23 cellular contexts compared by ENCODE assay signal in the genomic region with DNA sequence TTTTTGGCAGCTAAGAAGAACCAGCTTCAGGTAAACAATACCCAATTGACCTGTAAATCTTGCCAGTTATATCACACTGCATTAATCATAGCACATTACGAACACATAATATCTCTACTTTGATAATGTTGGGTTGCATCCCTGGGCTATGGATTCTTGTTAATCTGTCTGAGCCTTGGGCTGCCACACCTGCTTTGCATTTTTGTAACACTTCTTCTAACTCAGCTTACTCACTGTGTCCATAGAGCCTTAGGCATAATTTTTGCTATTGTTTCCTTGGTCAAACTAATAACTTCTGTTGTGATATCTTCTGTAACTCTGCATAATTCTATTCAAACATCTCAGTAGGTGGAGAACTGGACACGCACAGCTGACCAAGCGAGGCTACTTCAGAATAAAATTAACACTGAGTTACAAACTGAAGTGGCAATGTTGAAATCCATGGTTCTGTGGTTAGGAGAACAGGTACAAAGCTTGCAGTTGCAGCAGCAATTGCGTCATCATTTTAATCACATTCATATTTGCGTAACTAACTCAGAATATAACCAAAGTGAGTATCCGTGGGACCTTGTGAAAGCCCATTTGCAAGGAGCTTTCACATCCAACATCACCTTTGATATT. TPM values are rescaled to one million over a fixed set of nuclear protein-coding genes. Genes with fewer than 3 reads are reported as not detected.
A peak's percentile ranks its signal among the peaks of the same experiment; 100 is the strongest.
DNase-seq lines count a peak whose midpoint lies in the region; ATAC-seq and TF ChIP-seq lines count a peak whose summit lies in the region.
"Had no signal": no experiment of that assay in that cellular context is flagged by ENCODE, and none has a peak within 500 bp of the region (broad histone marks: within the 10 kb centered on the region; RNA-seq: fewer than 3 reads in every experiment).

No MANE protein-coding gene starts in this region.

- H3K4ac ChIP-seq in trophoblast cell (ENCODE audit: low read depth, low read length): no peak overlapping the region

- H4K91ac ChIP-seq in trophoblast cell (ENCODE audit: low read depth, low read length): no peak overlapping the region

- intact Hi-C loops in posterior vena cava (cut with DNase I): no loop called here

- no peaks in the 10 kb centered on the region for H3K27me3 ChIP-seq in HL-60 (ENCODE audit: insufficient read depth, poor library complexity, severe bottlenecking)
- H3K27me3 ChIP-seq in trophoblast cell (ENCODE audit: insufficient read depth, low read length): no peaks in the 10 kb centered on the region
- H3K27me3 ChIP-seq: foreskin keratinocyte, left lung had no signal

- peak; percentile 75 to 82 for DNase-seq in HL-60 (ENCODE audit: low read depth in 1 of 2, low spot score in 1 of 2)
- DNase-seq in NCI-H226: peak; percentile 27
- peak; percentile 48 for DNase-seq in choroid plexus epithelial cell (ENCODE audit: low read depth)
- peak; percentile 71 to 94 for DNase-seq in trophoblast cell
- no peak for DNase-seq in posterior vena cava (ENCODE audit: low spot score)
- no peak for DNase-seq in NCI-H1694 treated with DMSO at 0.1 percent for 48 hours (lab: John Stamatoyannopoulos, UW)
- DNase-seq: activated CD4-positive, alpha-beta T cell treated with anti-CD3 and anti-CD28 coated beads for 48 hours; activated naive CD4-positive, alpha-beta T cell; activated T-cell treated with anti-CD3 and anti-CD28 coated beads, Interleukin-2, amount 50 U/mL, for 48 hours; amygdala; left lung; naive thymus-derived CD4-positive, alpha-beta T cell; NCI-H146; NCI-H524; stimulated activated CD4-positive, alpha-beta T cell treated with anti-CD3 and anti-CD28 coated beads, Interleukin-4, amount 100 ng/mL, for 4 hours; stimulated activated naive CD4-positive, alpha-beta T cell treated with Interleukin-2 at 50 U/mL for 16 hours; T-helper 2 cell had no signal

- H3K79me1 ChIP-seq in trophoblast cell (ENCODE audit: low read length): no peaks in the 10 kb centered on the region

- no peak overlapping the region for H3K14ac ChIP-seq in trophoblast cell (ENCODE audit: low read length)

- no peak overlapping the region for H2BK12ac ChIP-seq in trophoblast cell (ENCODE audit: low read length)

- peaks cover 9 to 16% of the 10 kb centered on the region in 2 experiments for H3K36me3 ChIP-seq in trophoblast cell (ENCODE audit: control insufficient read depth in 1 of 2, insufficient read depth in 2 of 2, low read length in 2 of 2)
- H3K36me3 ChIP-seq: HAP-1 had no signal

- WGBS in trophoblast cell (ENCODE audit: extremely low coverage, insufficient coverage, insufficient read length): no CpG with 5 or more reads among the region's 6 CpGs

- no peak overlapping the region for H4K8ac ChIP-seq in trophoblast cell (ENCODE audit: low read depth, low read length)

- H2AFZ ChIP-seq in trophoblast cell (ENCODE audit: insufficient read depth, low read length, poor library complexity): no peak overlapping the region

- H3K4me3 ChIP-seq in HL-60 (replicated peaks; ENCODE audit: insufficient read depth, low read length) (no peak overlapping the region), choroid plexus epithelial cell (ENCODE audit: low read depth, low read length) (no peak overlapping the region), trophoblast cell (ENCODE audit: low read depth, low read length) (no peak overlapping the region)
- H3K4me3 ChIP-seq: HAP-1, left lung, thoracic aorta had no signal

- ATAC-seq in GM19023 (IDR thresholded peaks at IDR 0.05; ENCODE audit: unreplicated experiment): no peak
- ATAC-seq: foreskin keratinocyte; left lung; naive thymus-derived CD4-positive, alpha-beta T cell; SK-N-SH treated with all-trans-retinoic acid at 6 μM for 48 hours had no signal

- H3K27ac ChIP-seq in HL-60 (replicated peaks) (no peak overlapping the region), trophoblast cell (ENCODE audit: low read depth, low read length) (peak overlapping the region; percentile 47)
- H3K27ac ChIP-seq: C4-2B, foreskin keratinocyte, left lung, thoracic aorta had no signal

- TF ChIP-seq CTCF in HL-60 (IDR thresholded peaks at IDR 0.05; ENCODE audit: insufficient read depth, low read length) (no peak), choroid plexus epithelial cell (conservative IDR thresholded peaks at IDR 0.05; ENCODE audit: low read depth, low read length) (no peak)

- no peak overlapping the region for H2BK120ac ChIP-seq in trophoblast cell (ENCODE audit: insufficient read depth, low read length, poor library complexity)

- H4K12ac ChIP-seq in trophoblast cell (ENCODE audit: low read depth, low read length): no peak overlapping the region

- peaks cover 3 to 8% of the 10 kb centered on the region in 2 experiments for H3K4me1 ChIP-seq in trophoblast cell (ENCODE audit: control insufficient read depth in 1 of 2, insufficient read depth in 2 of 2, low read length in 2 of 2)
- H3K4me1 ChIP-seq: foreskin keratinocyte, HAP-1 had no signal

- H3K9ac ChIP-seq in trophoblast cell (ENCODE audit: low read length): no peak overlapping the region

- H2BK5ac ChIP-seq in trophoblast cell (ENCODE audit: low read depth, low read length, poor library complexity): no peak overlapping the region

- H3K9me3 ChIP-seq in trophoblast cell (ENCODE audit: insufficient read depth, low read depth, low read length): peaks cover 19% of the 10 kb centered on the region

- H2AK5ac ChIP-seq in trophoblast cell (ENCODE audit: low read length): no peak overlapping the region

- no peak overlapping the region for H3K23ac ChIP-seq in trophoblast cell (ENCODE audit: low read length)

- H3K4me2 ChIP-seq in trophoblast cell (ENCODE audit: low read length): no peak overlapping the region

- H3K79me2 ChIP-seq in trophoblast cell (ENCODE audit: control insufficient read depth, insufficient read depth, low read length, poor library complexity): no peaks in the 10 kb centered on the region

- no peak overlapping the region for H3K18ac ChIP-seq in trophoblast cell (ENCODE audit: low read length)

RNA-seq across cellular contexts. Expression of a gene that starts 6.4 kb away (rescaled TPM):
- 5.1 and 5.2 TPM in 2 replicates for polyA plus RNA-seq in trophoblast cell (2013)
- total RNA-seq in posterior vena cava: 10 to 100 TPM; 11.2 to 12.1 TPM

RNA-seq across cellular contexts. Expression of a gene that starts 27.8 kb away (rescaled TPM):
- polyA plus RNA-seq in trophoblast cell (2013): 5.6 and 5.7 TPM in 2 replicates
- total RNA-seq in posterior vena cava: 10 to 100 TPM; 12.4 to 13.4 TPM

RNA-seq across cellular contexts. Expression of a gene that starts 48.0 kb away (rescaled TPM):
- polyA plus RNA-seq in trophoblast cell (2013): 13.1 and 13.4 TPM in 2 replicates
- total RNA-seq in posterior vena cava: 1 to 10 TPM; 7.6 to 9.8 TPM

RNA-seq across cellular contexts. Expression of a gene that starts 53.0 kb away (rescaled TPM):
- 3.6 and 3.8 TPM in 2 replicates for polyA plus RNA-seq in trophoblast cell (2013)
- total RNA-seq in posterior vena cava: 1 to 10 TPM; 6.7 to 7.0 TPM

Comparison
In these comparisons a context has a peak if more than half of its experiments do, and no peak if none do; other contexts are left out.
1. DNase-seq: peak in HL-60 (2 of 2), NCI-H226 (single experiment), choroid plexus epithelial cell (single experiment) and trophoblast cell (2 of 2); none in posterior vena cava (single experiment) and NCI-H1694 treated with DMSO at 0.1 percent for 48 hours (single experiment).